23 cellular contexts compared by ENCODE assay signal in the genomic region with DNA sequence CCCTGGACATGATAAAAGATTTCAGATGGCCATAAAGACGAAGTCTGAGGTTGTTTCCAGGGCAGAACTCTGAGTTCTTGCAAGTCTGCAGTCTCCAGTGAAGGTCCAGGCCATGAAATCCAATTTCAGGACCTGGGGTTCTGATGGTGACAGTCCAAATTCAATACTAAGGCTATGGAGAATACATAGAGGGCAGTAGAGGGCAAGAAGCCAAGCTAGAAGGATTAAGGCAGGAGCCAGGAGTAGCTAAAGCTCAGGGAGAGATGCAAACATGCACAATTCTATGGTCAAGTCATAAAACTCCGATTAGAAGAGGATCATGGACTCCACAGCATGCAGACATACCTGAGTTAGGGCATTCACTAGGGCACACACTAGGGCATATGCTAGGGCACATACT. TPM values are rescaled to one million over a fixed set of nuclear protein-coding genes. Genes with fewer than 3 reads are reported as not detected.
DNase-seq lines count a peak whose midpoint lies in the region; ATAC-seq and TF ChIP-seq lines count a peak whose summit lies in the region.
"Had no signal": no experiment of that assay in that cellular context is flagged by ENCODE, and none has a peak within 500 bp of the region (broad histone marks: within the 10 kb centered on the region; RNA-seq: fewer than 3 reads in every experiment).

No MANE protein-coding gene starts in this region.

- H3K27ac Mint-ChIP-seq in WTC11: no peak overlapping the region
- no peak overlapping the region for H3K27ac Mint-ChIP-seq in effector memory CD8-positive, alpha-beta T cell
- H3K27ac Mint-ChIP-seq: activated T-helper 2 cell treated with anti-CD3 and anti-CD28 coated beads, Interferon-gamma antibody, Interleukin-2, Interleukin-4, amounts not matched to agents 10 μg/mL and 5 μg/mL and 100 μg/mL, durations not matched to agents 14 hours and 24 hours and 36 hours; brain; CD4-positive, CD25-positive, alpha-beta regulatory T cell; T-helper 1 cell treated with Interleukin-12 subunit alpha and Interleukin-12 subunit beta and Interleukin-4 antibody, amounts not matched to agents 30 μg/mL and 1 μg/mL, for 36 hours had no signal

- H3F3A ChIP-seq in GM23248 (ENCODE audit: insufficient read depth): no peaks in the 10 kb centered on the region

- H3K36me3 Mint-ChIP-seq in WTC11: no peaks in the 10 kb centered on the region
- H3K36me3 Mint-ChIP-seq in effector memory CD8-positive, alpha-beta T cell (ENCODE audit: insufficient read depth): no peaks in the 10 kb centered on the region
- H3K36me3 Mint-ChIP-seq: brain; CD4-positive, CD25-positive, alpha-beta regulatory T cell had no signal

- H3K36me3 ChIP-seq in GM23248 (ENCODE audit: low read depth) (no peaks in the 10 kb centered on the region), muscle layer of colon (ENCODE audit: insufficient read depth, low read length) (no peaks in the 10 kb centered on the region)
- H3K36me3 ChIP-seq: right lobe of liver had no signal

- 56 to 62% methylated on average over 2 of the region's 2 CpGs for WGBS in GM23248 (ENCODE audit: low coverage in 1 of 2, low lambda C conversion rate in 2 of 2, missing lambda C conversion rate in 2 of 2), 2 experiments

- no peak overlapping the region for H3K4me3 ChIP-seq in GM23248
- no peak overlapping the region for H3K4me3 ChIP-seq in muscle layer of colon (ENCODE audit: low read depth in 1 of 2, low read length in 2 of 2)
- H3K4me3 ChIP-seq: right lobe of liver had no signal

- CTCF ChIA-PET in WTC11 (lab: Charles Lee): interaction anchor here (0.5 to 1.0 kb wide), 5 partner anchors 9 to 168 kb away, joined by 3 to 6 read pairs (median 3); no protein-coding TSS in a partner anchor
- CTCF ChIA-PET in GM10248 (lab: Yijun Ruan, JAX): no interaction called here

- POLR2A ChIA-PET in WTC11 (lab: Charles Lee) (no interaction called here), GM10248 (lab: Yijun Ruan, JAX) (no interaction called here)

- H3K27me3 Mint-ChIP-seq in WTC11 (ENCODE audit: low read depth): no peaks in the 10 kb centered on the region
- H3K27me3 Mint-ChIP-seq in effector memory CD8-positive, alpha-beta T cell: peaks cover 5 to 23% of the 10 kb centered on the region in 2 donors
- H3K27me3 Mint-ChIP-seq: CD4-positive, CD25-positive, alpha-beta regulatory T cell had no signal

- ATAC-seq in WTC11 (peak; percentile 48; the same call in 1 of the 2 replicates), esophagus mucosa (no peak), GM18909 (IDR thresholded peaks at IDR 0.05; ENCODE audit: poor library complexity, unreplicated experiment) (no peak)
- no peak for ATAC-seq in effector memory CD8-positive, alpha-beta T cell (replicated peaks)
- ATAC-seq: right lobe of liver had no signal

- no peaks in the 10 kb centered on the region for H3K4me1 Mint-ChIP-seq in WTC11
- no peaks in the 10 kb centered on the region for H3K4me1 Mint-ChIP-seq in effector memory CD8-positive, alpha-beta T cell (ENCODE audit: low read depth in 2 of 2)
- H3K4me1 Mint-ChIP-seq: CD4-positive, CD25-positive, alpha-beta regulatory T cell had no signal

- H3K9me2 ChIP-seq in GM23248 (ENCODE audit: insufficient read depth): no peaks in the 10 kb centered on the region

- H3K27me3 ChIP-seq in GM23248 (replicated peaks; ENCODE audit: insufficient read depth) (no peaks in the 10 kb centered on the region), muscle layer of colon (ENCODE audit: control insufficient read depth in 1 of 2, insufficient read depth in 2 of 2, low read length in 2 of 2) (no peaks in the 10 kb centered on the region)

- no peaks in the 10 kb centered on the region for H3K9me3 Mint-ChIP-seq in WTC11
- H3K9me3 Mint-ChIP-seq in effector memory CD8-positive, alpha-beta T cell: peaks cover 0 to 4% of the 10 kb centered on the region in 2 donors
- H3K9me3 Mint-ChIP-seq: activated T-helper 2 cell treated with anti-CD3 and anti-CD28 coated beads, Interferon-gamma antibody, Interleukin-2, Interleukin-4, amounts not matched to agents 10 μg/mL and 5 μg/mL and 100 μg/mL, durations not matched to agents 14 hours and 24 hours and 36 hours; T-helper 1 cell treated with Interleukin-12 subunit alpha and Interleukin-12 subunit beta and Interleukin-4 antibody, amounts not matched to agents 30 μg/mL and 1 μg/mL, for 36 hours had no signal

- 0 out of 2 replicates have a peak, but pooled peaks cover 12% of the 10 kb centered on the region for H4K20me1 ChIP-seq in GM23248 (ENCODE audit: insufficient read depth)

- in situ Hi-C loops in ACHN (cut with HindIII; ENCODE audit: low pct_ligation_motif_present, low pct_unique_long_range_greater_than_20kb, low sequenced_read_pairs) (no loop called here), GM23248 (cut with MboI) (no loop called here)

- H3K4me1 ChIP-seq in GM23248 (ENCODE audit: insufficient read depth) (peaks cover 31% of the 10 kb centered on the region), muscle layer of colon (ENCODE audit: insufficient read depth, low read length) (peaks cover 55% of the 10 kb centered on the region)
- H3K4me1 ChIP-seq: right lobe of liver had no signal

- no peak overlapping the region for H2AFZ ChIP-seq in GM23248

- H3K9me3 ChIP-seq in GM23248 (ENCODE audit: low read depth) (no peaks in the 10 kb centered on the region), muscle layer of colon (ENCODE audit: low read length) (peaks cover 5% of the 10 kb centered on the region)
- H3K9me3 ChIP-seq: right lobe of liver had no signal

- H3K79me2 ChIP-seq in GM23248 (ENCODE audit: insufficient read depth): peaks cover 90% of the 10 kb centered on the region

- H3K4me3 Mint-ChIP-seq in WTC11: no peak overlapping the region
- H3K4me3 Mint-ChIP-seq in effector memory CD8-positive, alpha-beta T cell: no peak overlapping the region
- H3K4me3 Mint-ChIP-seq: brain; CD4-positive, CD25-positive, alpha-beta regulatory T cell; T-helper 1 cell treated with Interleukin-12 subunit alpha and Interleukin-12 subunit beta and Interleukin-4 antibody, amounts not matched to agents 30 μg/mL and 1 μg/mL, for 36 hours had no signal

- DNase-seq in ACHN (peak; percentile 22), GM23248 (peak; percentile 36), WTC11 (ENCODE audit: low spot score) (no peak), GM10248 (ENCODE audit: extremely low spot score) (no peak)
- no peak for DNase-seq in effector memory CD8-positive, alpha-beta T cell
- DNase-seq: activated CD8-positive, alpha-beta memory T cell treated with anti-CD3 and anti-CD28 coated beads, Interleukin-2, amount 50 U/mL, for 4 hours; CD4-positive, CD25-positive, alpha-beta regulatory T cell; DMS79; hippocampal formation; NCI-H1436 treated with DMSO at 0.1 percent for 48 hours; NCI-H2171; NCI-H69; nucleus accumbens; right lobe of liver had no signal

- H3K9ac ChIP-seq in GM23248: no peak overlapping the region
- no peak overlapping the region for H3K9ac ChIP-seq in muscle layer of colon (ENCODE audit: low read length)

- TF ChIP-seq CTCF in WTC11 (IDR thresholded peaks at IDR 0.05): no peak
- no peak for TF ChIP-seq CTCF in GM10248 (IDR thresholded peaks at IDR 0.05; ENCODE audit: control extremely low read depth, extremely low read depth, low read depth, missing control alignments)

- H3K4me2 ChIP-seq in GM23248 (ENCODE audit: unreplicated experiment): no peak overlapping the region

- H3K27ac ChIP-seq in GM23248: no peak overlapping the region
- peak overlapping the region; percentile 69 for H3K27ac ChIP-seq in muscle layer of colon (ENCODE audit: low read depth, low read length)
- H3K27ac ChIP-seq: HL-60, right lobe of liver, VCaP had no signal

TF ChIP-seq in WTC11, 78 proteins besides CTCF, POLR2A, EP300 and RAD21:
- TF ChIP-seq ZNF317 (CRISPR knock-in tag; IDR thresholded peaks at IDR 0.05; ENCODE audit: borderline replicate concordance, low read depth): no peak
- TF ChIP-seq GRHL2 (CRISPR knock-in tag; IDR thresholded peaks at IDR 0.05; ENCODE audit: insufficient replicate concordance, severe bottlenecking): no peak

RNA-seq across cellular contexts. Expression of a gene that starts 11.4 kb away (rescaled TPM):
- total RNA-seq in GM23248 (2014; rRNA removed; shearing (Covaris generic)): 49.4 and 61.9 TPM in 2 replicates
- 98.9 and 100 TPM in 2 replicates for polyA plus RNA-seq in GM23248 (2016; fragmentation: Nextera tagmentation; extraction: Ambion mirVana)
- 1.9 to 2.7 TPM (median 2.3 TPM) in 3 replicates for total RNA-seq in WTC11 (2021)
- 3.5 TPM for total RNA-seq in esophagus mucosa
- total RNA-seq: CD4-positive, CD25-positive, alpha-beta regulatory T cell; OCI-LY7 had no signal
- polyA plus RNA-seq: CD4-positive, CD25-positive, alpha-beta regulatory T cell had no signal

Comparison
In these comparisons a context has a peak if more than half of its experiments do, and no peak if none do; other contexts are left out.
1. DNase-seq: peak in ACHN (single experiment) and GM23248 (single experiment); none in WTC11 (single experiment), effector memory CD8-positive, alpha-beta T cell (0 of 3) and GM10248 (single experiment).
2. RNA of a gene that starts 11.4 kb away (total RNA-seq): 49.4 to 61.9 TPM in GM23248; 3.5 TPM in esophagus mucosa (single experiment) and 1.9 to 2.7 TPM in WTC11; every median in the first group is over 10 times any median in the second.